ENCODE assay signal across 9 cellular contexts in the genomic region with DNA sequence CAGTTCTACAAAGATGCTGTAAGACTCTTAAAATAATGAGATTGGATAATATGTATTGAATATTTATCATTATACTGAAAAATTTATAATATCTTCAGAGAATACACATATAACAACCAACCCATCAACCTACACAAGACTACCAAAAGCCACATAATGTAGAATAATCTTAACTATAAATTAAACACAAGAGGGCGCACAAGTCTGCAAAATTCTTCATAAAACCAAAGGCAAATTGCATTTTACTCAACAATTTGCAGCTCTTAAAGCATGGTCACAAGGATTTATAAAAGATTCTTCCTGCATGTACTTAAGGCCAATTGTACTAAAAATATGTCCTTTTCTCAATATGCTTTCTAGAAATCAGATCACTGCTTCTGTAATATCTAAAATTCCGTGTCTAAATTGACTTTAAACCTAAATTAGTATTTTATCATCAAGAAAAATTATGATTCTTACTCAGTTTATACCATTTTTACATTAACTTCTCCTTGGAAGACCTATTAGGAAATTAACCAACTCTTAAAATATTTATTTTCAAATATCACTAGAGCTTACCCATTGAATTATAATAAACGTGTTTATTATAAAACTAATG.
DNase-seq lines count a peak whose midpoint lies in the region; ATAC-seq, FAIRE-seq and TF ChIP-seq lines count a peak whose summit lies in the region.
"Had no signal": no experiment of that assay in that cellular context is flagged by ENCODE, and none has a peak within 500 bp of the region (broad histone marks: within the 10 kb centered on the region; RNA-seq: fewer than 3 reads in every experiment).

No MANE protein-coding gene starts in this region.

- TF ChIP-seq CTCF in K562 (IDR thresholded peaks at IDR 0.05 in 2 of 3, conservative IDR thresholded peaks at IDR 0.05 in 1 of 3; ENCODE audit: insufficient read depth in 2 of 3, low read depth in 1 of 3, low read length in 3 of 3) (peak; percentile 20 to 62 (median 36); a peak in 4 of 6 replicates), kidney (IDR thresholded peaks at IDR 0.05; ENCODE audit: borderline replicate concordance, extremely low read depth, insufficient read depth) (peak; percentile 37), upper lobe of left lung (IDR thresholded peaks at IDR 0.05) (peak; percentile 18 to 61 (median 38))

- in situ Hi-C loops in GM23248 (cut with MboI): loop anchor here (10.0 to 25.0 kb wide), 2 partner anchors 224 to 437 kb away; no protein-coding TSS in a partner anchor
- in situ Hi-C loops in K562 (cut with MboI): loop anchor here (5.0 kb wide), 3 partner anchors 232 to 548 kb away; no protein-coding TSS in a partner anchor

- no peaks in the 10 kb centered on the region for H3K36me3 ChIP-seq in GM23248 (ENCODE audit: low read depth)
- H3K36me3 ChIP-seq in K562 (ENCODE audit: control insufficient read depth, insufficient read depth, low read length): no peaks in the 10 kb centered on the region
- no peaks in the 10 kb centered on the region for H3K36me3 ChIP-seq in kidney (ENCODE audit: control insufficient read depth in 1 of 2, insufficient read depth in 2 of 2, low read length in 2 of 2)
- no peaks in the 10 kb centered on the region for H3K36me3 ChIP-seq in upper lobe of left lung
- H3K36me3 ChIP-seq: HAP-1 had no signal

- H3K9me3 ChIP-seq in GM23248 (ENCODE audit: low read depth): no peaks in the 10 kb centered on the region
- H3K9me3 ChIP-seq in K562 (replicated peaks; ENCODE audit: control insufficient read depth, insufficient read depth, low read depth, low read length): no peaks in the 10 kb centered on the region
- H3K9me3 ChIP-seq in kidney (ENCODE audit: control insufficient read depth in 1 of 2, low read length in 2 of 2): no peaks in the 10 kb centered on the region
- no peaks in the 10 kb centered on the region for H3K9me3 ChIP-seq in upper lobe of left lung
- H3K9me3 ChIP-seq: HAP-1 had no signal

- H3K79me2 ChIP-seq in GM23248 (ENCODE audit: insufficient read depth) (no peaks in the 10 kb centered on the region), K562 (ENCODE audit: control insufficient read depth, insufficient read depth, low read length) (no peaks in the 10 kb centered on the region)

- 0 out of 2 replicates have a peak, but pooled peaks cover 5% of the 10 kb centered on the region for H3F3A ChIP-seq in GM23248 (ENCODE audit: insufficient read depth)

- H4K20me1 ChIP-seq in GM23248 (ENCODE audit: insufficient read depth) (no peaks in the 10 kb centered on the region), K562 (replicated peaks; ENCODE audit: control insufficient read depth, insufficient read depth, low read length) (no peaks in the 10 kb centered on the region)

- no peak for TF ChIP-seq EP300 in K562 (IDR thresholded peaks at IDR 0.05; ENCODE audit: low read length)
- no peak for TF ChIP-seq EP300 in upper lobe of left lung (IDR thresholded peaks at IDR 0.05)

- 61 to 63% methylated on average over 3 of the region's 3 CpGs for WGBS in GM23248 (ENCODE audit: low coverage in 1 of 2, low lambda C conversion rate in 2 of 2, missing lambda C conversion rate in 2 of 2), 2 experiments
- WGBS in K562 (ENCODE audit: insufficient coverage, low coverage, missing lambda C conversion rate): 55% methylated on average over 3 of the region's 3 CpGs
- 58 to 65% methylated on average over 3 of the region's 3 CpGs for WGBS in upper lobe of left lung, 2 donors

- H3K9me1 ChIP-seq in K562 (ENCODE audit: control insufficient read depth, insufficient read depth, low read length): no peaks in the 10 kb centered on the region

- peak; percentile 74 to 84 for TF ChIP-seq RAD21 in K562 (CRISPR knock-in tag; conservative IDR thresholded peaks at IDR 0.05 in 1 of 2, IDR thresholded peaks at IDR 0.05 in 1 of 2)

- peaks cover 1% of the 10 kb centered on the region; the same call in 1 of the 2 replicates for H3K4me1 ChIP-seq in GM23248 (ENCODE audit: insufficient read depth)
- H3K4me1 ChIP-seq in K562 (replicated peaks in 1 of 2; ENCODE audit: control insufficient read depth in 2 of 2, insufficient read depth in 2 of 2, low read length in 2 of 2): no peaks in the 10 kb centered on the region
- no peaks in the 10 kb centered on the region for H3K4me1 ChIP-seq in kidney (ENCODE audit: control insufficient read depth in 1 of 2, insufficient read depth in 1 of 2, low read depth in 1 of 2, low read length in 2 of 2)
- no peaks in the 10 kb centered on the region for H3K4me1 ChIP-seq in upper lobe of left lung
- H3K4me1 ChIP-seq: HAP-1 had no signal

- POLR2A ChIA-PET in K562 (lab: Yijun Ruan, JAX): interaction anchor here (0.9 to 1.6 kb wide), 2 partner anchors 200 to 218 kb away, joined by 4 to 5 read pairs; partner anchors contain the start of gene XBP1

- H3K27ac ChIP-seq in GM23248 (no peak overlapping the region), K562 (ENCODE audit: extremely low read depth, low read depth, low read length) (no peak overlapping the region), kidney (ENCODE audit: low read depth in 2 of 2, low read length in 2 of 2) (no peak overlapping the region), upper lobe of left lung (no peak overlapping the region)

- ATAC-seq in K562 (peak; percentile 57), upper lobe of left lung (ENCODE audit: low FRiP score in 2 of 2) (peak in 1 of 2 donors; percentile 63), HG02840 (IDR thresholded peaks at IDR 0.05; ENCODE audit: low FRiP score, unreplicated experiment) (no peak)

- H3K9me2 ChIP-seq in GM23248 (ENCODE audit: insufficient read depth): no peaks in the 10 kb centered on the region

- BruUV-seq in K562 (replicated peaks; lab: Mats Ljungman, UMichigan): no TSS peak

- H3K4me2 ChIP-seq in GM23248 (ENCODE audit: unreplicated experiment): no peak overlapping the region
- H3K4me2 ChIP-seq in K562 (ENCODE audit: insufficient read depth, low read length): no peak overlapping the region

- TF ChIP-seq POLR2A in K562 (conservative IDR thresholded peaks at IDR 0.05) (no peak), upper lobe of left lung (IDR thresholded peaks at IDR 0.05) (no peak)

- intact Hi-C loops in K562 (cut with micrococcal nuclease) (loop anchor here (1.0 to 10.0 kb wide), 4 partner anchors 74 to 644 kb away; partner anchors contain the start of gene TTC28), kidney (cut with DNase I) (loop anchor here (5.0 kb wide), 1 partner anchor 227 kb away; no protein-coding TSS in a partner anchor)

- DNase-seq in AG20443 (ENCODE audit: low spot score) (peak; percentile 40), GM23248 (peak; percentile 76), NCI-H446 treated with DMSO at 0.1 percent for 48 hours (lab: John Stamatoyannopoulos, UW) (peak; percentile 58), K562 (ENCODE audit: extremely low read depth in 1 of 4, low spot score in 3 of 4) (peak; percentile 5 to 48 (median 19)), kidney (no peak), upper lobe of left lung (no peak), HK-2 (ENCODE audit: unreplicated experiment) (no peak)

- FAIRE-seq in K562 (lab: Jason Lieb, UNC): peak; percentile 61
- peak; percentile 96 for FAIRE-seq in kidney (lab: Jason Lieb, UNC)

- CTCF ChIA-PET in K562 (lab: Yijun Ruan, JAX; ENCODE audit: low intra/inter-chr PET ratio): interaction anchor here (0.6 to 2.3 kb wide), 7 partner anchors 110 to 723 kb away, joined by 3 to 22 read pairs (median 4); no protein-coding TSS in a partner anchor

- H3K9ac ChIP-seq in GM23248 (no peak overlapping the region), K562 (ENCODE audit: insufficient read depth in 1 of 2, low read depth in 2 of 2, low read length in 2 of 2) (no peak overlapping the region), kidney (ENCODE audit: low read length in 2 of 2) (no peak overlapping the region)

- H3K27me3 ChIP-seq in GM23248 (replicated peaks; ENCODE audit: insufficient read depth) (no peaks in the 10 kb centered on the region), K562 (ENCODE audit: control insufficient read depth in 2 of 2, insufficient read depth in 2 of 2, low read length in 2 of 2) (no peaks in the 10 kb centered on the region), upper lobe of left lung (no peaks in the 10 kb centered on the region)

- H3K4me3 ChIP-seq in GM23248: no peak overlapping the region
- H3K4me3 ChIP-seq in K562: no peak overlapping the region
- no peak overlapping the region for H3K4me3 ChIP-seq in kidney (ENCODE audit: low read length in 2 of 2)
- no peak overlapping the region for H3K4me3 ChIP-seq in upper lobe of left lung
- H3K4me3 ChIP-seq: HAP-1 had no signal

- H2AFZ ChIP-seq in GM23248 (no peak overlapping the region), K562 (ENCODE audit: low read depth, low read length) (no peak overlapping the region)

TF ChIP-seq in K562, 482 proteins besides CTCF, POLR2A, EP300 and RAD21 (continues in another document):
- TF ChIP-seq DEAF1 (CRISPR knock-in tag; IDR thresholded peaks at IDR 0.05): 0 out of 2 replicates have a peak, but pooled peaks have one; percentile 40

Comparison
In these comparisons a context has a peak if more than half of its experiments do, and no peak if none do; other contexts are left out.
1. DNase-seq: peak in AG20443 (single experiment), GM23248 (single experiment), NCI-H446 treated with DMSO at 0.1 percent for 48 hours (single experiment) and K562 (4 of 4); none in kidney (single experiment), upper lobe of left lung (0 of 2) and HK-2 (single experiment).
2. Peak in every context shown above with its lines, with median percentiles within 50 percentile points of each other: CTCF ChIP-seq.